11 cellular contexts compared by ENCODE assay signal in genomic region chr7:127346575-127347256, GRCh38. TPM values are rescaled to one million over a fixed set of nuclear protein-coding genes. Genes with fewer than 3 reads are reported as not detected.
DNase-seq lines count a peak whose midpoint lies in the region; ATAC-seq and TF ChIP-seq lines count a peak whose summit lies in the region.
"Had no signal": no experiment of that assay in that cellular context is flagged by ENCODE, and none has a peak within 500 bp of the region (broad histone marks: within the 10 kb centered on the region; RNA-seq: fewer than 3 reads in every experiment).

No MANE protein-coding gene starts in this region.

- H3K27ac Mint-ChIP-seq in activated CD4-positive, alpha-beta memory T cell treated with anti-CD3 and anti-CD28 coated beads, Interleukin-2, amount 10 ng/mL, durations not matched to agents 7 days and 5 days, result no peak overlapping the region
- H3K27ac Mint-ChIP-seq in activated CD4-positive, alpha-beta memory T cell treated with anti-CD3 and anti-CD28 coated beads for 36 hours, result no peak overlapping the region
- H3K27ac Mint-ChIP-seq in Calu3 (ENCODE audit: unreplicated experiment), result peak overlapping the region; percentile 71
- no peak overlapping the region for H3K27ac Mint-ChIP-seq in effector memory CD8-positive, alpha-beta T cell
- no peak overlapping the region for H3K27ac Mint-ChIP-seq in neural crest cell (ENCODE audit: unreplicated experiment)

- POLR2A ChIA-PET in activated CD4-positive, alpha-beta memory T cell treated with anti-CD3 and anti-CD28 coated beads, Interleukin-2, amount 10 ng/mL, durations not matched to agents 7 days and 5 days (lab: Charles Lee), result interaction anchor here (3.5 kb wide), 1 partner anchor 45 kb away, joined by 26 read pairs; the partner anchor contains the start of gene ZNF800
- POLR2A ChIA-PET in activated CD4-positive, alpha-beta memory T cell treated with anti-CD3 and anti-CD28 coated beads for 36 hours (lab: Charles Lee), result no interaction called here

- peaks cover 6% of the 10 kb centered on the region for H3K4me1 Mint-ChIP-seq in activated CD4-positive, alpha-beta memory T cell treated with anti-CD3 and anti-CD28 coated beads, Interleukin-2, amount 10 ng/mL, durations not matched to agents 7 days and 5 days
- peaks cover 16% of the 10 kb centered on the region for H3K4me1 Mint-ChIP-seq in activated CD4-positive, alpha-beta memory T cell treated with anti-CD3 and anti-CD28 coated beads for 36 hours (ENCODE audit: low read depth)
- H3K4me1 Mint-ChIP-seq in Calu3 (ENCODE audit: low read depth, unreplicated experiment) (no peaks in the 10 kb centered on the region), neural crest cell (peaks cover 6% of the 10 kb centered on the region)
- peaks cover 5 to 7% of the 10 kb centered on the region in 2 donors for H3K4me1 Mint-ChIP-seq in effector memory CD8-positive, alpha-beta T cell (ENCODE audit: low read depth in 2 of 2)

- TF ChIP-seq CTCF in Calu3 (IDR thresholded peaks at IDR 0.05; ENCODE audit: unreplicated experiment) (no peak), neural crest cell (conservative IDR thresholded peaks at IDR 0.05) (no peak)

- DNase-seq in activated CD4-positive, alpha-beta memory T cell treated with anti-CD3 and anti-CD28 coated beads, Interleukin-2, amount 10 ng/mL, durations not matched to agents 7 days and 5 days, result no peak
- DNase-seq in activated CD4-positive, alpha-beta memory T cell treated with anti-CD3 and anti-CD28 coated beads for 36 hours, result no peak
- DNase-seq in Calu3 (no peak), neural crest cell (ENCODE audit: low read depth, low spot score) (no peak), kidney tubule cell (ENCODE audit: low spot score) (no peak), hypothalamus (lab: John Stamatoyannopoulos, UW) (no peak), AG20443 (ENCODE audit: low spot score) (no peak)
- DNase-seq in effector memory CD8-positive, alpha-beta T cell, result no peak
- DNase-seq: left ventricle myocardium inferior, NCI-H1417, WERI-Rb-1 had no signal

- peaks cover 7% of the 10 kb centered on the region for H3K36me3 Mint-ChIP-seq in activated CD4-positive, alpha-beta memory T cell treated with anti-CD3 and anti-CD28 coated beads, Interleukin-2, amount 10 ng/mL, durations not matched to agents 7 days and 5 days (ENCODE audit: low read depth)
- H3K36me3 Mint-ChIP-seq in activated CD4-positive, alpha-beta memory T cell treated with anti-CD3 and anti-CD28 coated beads for 36 hours, result peaks cover 3% of the 10 kb centered on the region
- H3K36me3 Mint-ChIP-seq in Calu3 (ENCODE audit: insufficient read depth, unreplicated experiment) (peaks cover 17% of the 10 kb centered on the region), neural crest cell (ENCODE audit: low read depth) (peaks cover 6% of the 10 kb centered on the region)
- peaks cover 2% of the 10 kb centered on the region for H3K36me3 Mint-ChIP-seq in effector memory CD8-positive, alpha-beta T cell (ENCODE audit: insufficient read depth)

- intact Hi-C loops in activated CD4-positive, alpha-beta memory T cell treated with anti-CD3 and anti-CD28 coated beads for 36 hours (cut with micrococcal nuclease), result loop anchor here (1.0 to 10.0 kb wide), 4 partner anchors 24 to 306 kb away; partner anchors contain the start of genes ARF5, GCC1 and SND1
- intact Hi-C loops in Calu3 (cut with micrococcal nuclease; ENCODE audit: unreplicated experiment), result loop anchor here (2.0 kb wide), 1 partner anchor 168 kb away; no protein-coding TSS in a partner anchor

- H3K4me3 Mint-ChIP-seq in activated CD4-positive, alpha-beta memory T cell treated with anti-CD3 and anti-CD28 coated beads, Interleukin-2, amount 10 ng/mL, durations not matched to agents 7 days and 5 days, result peak overlapping the region; percentile 28
- no peak overlapping the region for H3K4me3 Mint-ChIP-seq in activated CD4-positive, alpha-beta memory T cell treated with anti-CD3 and anti-CD28 coated beads for 36 hours
- H3K4me3 Mint-ChIP-seq in Calu3 (ENCODE audit: low read depth, unreplicated experiment) (peak overlapping the region; percentile 58), neural crest cell (peak overlapping the region; percentile 39)
- peak overlapping the region; percentile 66 to 68 for H3K4me3 Mint-ChIP-seq in effector memory CD8-positive, alpha-beta T cell

- CTCF ChIA-PET in activated CD4-positive, alpha-beta memory T cell treated with anti-CD3 and anti-CD28 coated beads, Interleukin-2, amount 10 ng/mL, durations not matched to agents 7 days and 5 days (lab: Charles Lee), result interaction anchor here (0.7 to 3.5 kb wide), 6 partner anchors 8 to 152 kb away, joined by 3 to 35 read pairs (median 6); partner anchors contain the start of gene ZNF800
- CTCF ChIA-PET in activated CD4-positive, alpha-beta memory T cell treated with anti-CD3 and anti-CD28 coated beads for 36 hours (lab: Charles Lee), result interaction anchor here (1.4 to 2.4 kb wide), 8 partner anchors 25 to 863 kb away, joined by 4 to 41 read pairs (median 8); partner anchors contain the start of gene ZNF800
- CTCF ChIA-PET in Calu3 (lab: Charles Lee), result no interaction called here

- no TSS peak for BruUV-seq in Calu3 (replicated peaks; lab: Mats Ljungman, UMichigan)

- ATAC-seq in effector memory CD8-positive, alpha-beta T cell (replicated peaks), result no peak

- peaks cover 17% of the 10 kb centered on the region for H3K27me3 Mint-ChIP-seq in activated CD4-positive, alpha-beta memory T cell treated with anti-CD3 and anti-CD28 coated beads, Interleukin-2, amount 10 ng/mL, durations not matched to agents 7 days and 5 days
- H3K27me3 Mint-ChIP-seq in activated CD4-positive, alpha-beta memory T cell treated with anti-CD3 and anti-CD28 coated beads for 36 hours, result no peaks in the 10 kb centered on the region
- H3K27me3 Mint-ChIP-seq in Calu3 (ENCODE audit: unreplicated experiment) (peaks cover 14% of the 10 kb centered on the region), neural crest cell (ENCODE audit: low read depth) (peaks cover 20% of the 10 kb centered on the region)
- H3K27me3 Mint-ChIP-seq in effector memory CD8-positive, alpha-beta T cell, result no peaks in the 10 kb centered on the region

- peaks cover 4% of the 10 kb centered on the region for H3K9me3 Mint-ChIP-seq in activated CD4-positive, alpha-beta memory T cell treated with anti-CD3 and anti-CD28 coated beads, Interleukin-2, amount 10 ng/mL, durations not matched to agents 7 days and 5 days
- H3K9me3 Mint-ChIP-seq in activated CD4-positive, alpha-beta memory T cell treated with anti-CD3 and anti-CD28 coated beads for 36 hours, result no peaks in the 10 kb centered on the region
- no peaks in the 10 kb centered on the region for H3K9me3 Mint-ChIP-seq in Calu3 (ENCODE audit: low read depth, unreplicated experiment)
- H3K9me3 Mint-ChIP-seq in effector memory CD8-positive, alpha-beta T cell, result peaks cover 0 to 2% of the 10 kb centered on the region in 2 donors
- peaks cover 4% of the 10 kb centered on the region for H3K9me3 Mint-ChIP-seq in neural crest cell

RNA-seq across cellular contexts. Expression of gene ZNF800, which starts 45.8 kb away (rescaled TPM):
- 10 to 100 TPM; 37.2 to 38.0 TPM for total RNA-seq in activated CD4-positive, alpha-beta memory T cell treated with anti-CD3 and anti-CD28 coated beads, Interleukin-2, amount 10 ng/mL, durations not matched to agents 7 days and 5 days
- total RNA-seq in activated CD4-positive, alpha-beta memory T cell treated with anti-CD3 and anti-CD28 coated beads for 36 hours, result 10 to 100 TPM; 24.9 to 29.2 TPM
- 33.2 and 36.5 TPM in 2 replicates for total RNA-seq in Calu3 (2022)
- total RNA-seq in neural crest cell, result 29.5 and 29.8 TPM in 2 replicates
